In genomic region chr20:415820-416322, GRCh38 we compare ENCODE assay signal across 19 cellular contexts. TPM values are rescaled to one million over a fixed set of nuclear protein-coding genes. Genes with fewer than 3 reads are reported as not detected.
DNase-seq lines count a peak whose midpoint lies in the region; ATAC-seq and TF ChIP-seq lines count a peak whose summit lies in the region.
"Had no signal": no experiment of that assay in that cellular context is flagged by ENCODE, and none has a peak within 500 bp of the region (broad histone marks: within the 10 kb centered on the region; RNA-seq: fewer than 3 reads in every experiment).

No MANE protein-coding gene starts in this region.

- peaks cover 57 to 80% of the 10 kb centered on the region in 2 donors for H3K36me3 Mint-ChIP-seq in CD14-positive monocyte
- peaks cover 47% of the 10 kb centered on the region for H3K36me3 Mint-ChIP-seq in activated T-helper 1 cell treated with anti-CD3 and anti-CD28 coated beads, Interleukin-12 subunit alpha, Interleukin-12 subunit beta, Interleukin-2, Interleukin-4 antibody, amounts not matched to agents 30 ng/mL and 10 ng/mL and 1 ng/mL, durations not matched to agents 14 hours and 24 hours and 36 hours (ENCODE audit: low read depth)

- no peaks in the 10 kb centered on the region for H3K9me3 ChIP-seq in HEK293 (ENCODE audit: control insufficient read depth, insufficient read depth, low read depth, low read length)
- no peaks in the 10 kb centered on the region for H3K9me3 ChIP-seq in neutrophil
- H3K9me3 ChIP-seq: SJCRH30, tibial artery had no signal

- no peaks in the 10 kb centered on the region for H3K9me3 Mint-ChIP-seq in CD14-positive monocyte
- no peaks in the 10 kb centered on the region for H3K9me3 Mint-ChIP-seq in activated T-helper 1 cell treated with anti-CD3 and anti-CD28 coated beads, Interleukin-12 subunit alpha, Interleukin-12 subunit beta, Interleukin-2, Interleukin-4 antibody, amounts not matched to agents 30 ng/mL and 10 ng/mL and 1 ng/mL, durations not matched to agents 14 hours and 24 hours and 36 hours

- peak overlapping the region in 4 of 7 donors; percentile 54 to 80 (median 74) for H3K27ac Mint-ChIP-seq in CD14-positive monocyte
- H3K27ac Mint-ChIP-seq in activated T-helper 1 cell treated with anti-CD3 and anti-CD28 coated beads, Interleukin-12 subunit alpha, Interleukin-12 subunit beta, Interleukin-2, Interleukin-4 antibody, amounts not matched to agents 30 ng/mL and 10 ng/mL and 1 ng/mL, durations not matched to agents 14 hours and 24 hours and 36 hours = peak overlapping the region; percentile 29

- POLR2A ChIA-PET in HEK293 (lab: Yijun Ruan, JAX) = no interaction called here

- peaks cover 17 to 54% of the 10 kb centered on the region in 2 experiments for H3K36me3 ChIP-seq in HEK293 (ENCODE audit: control insufficient read depth in 2 of 2, insufficient read depth in 1 of 2, low read length in 2 of 2)
- H3K36me3 ChIP-seq in neutrophil = peaks cover 61% of the 10 kb centered on the region

- H3K4me3 ChIP-seq in HEK293 (ENCODE audit: low read depth, low read length) (no peak overlapping the region), neutrophil (ENCODE audit: low read depth in 1 of 2, low read length in 1 of 2) (no peak overlapping the region)
- H3K4me3 ChIP-seq: SJCRH30, tibial artery had no signal

- CTCF ChIA-PET in HEK293 (lab: Yijun Ruan, JAX) = interaction anchor here (0.6 kb wide), 1 partner anchor 33 kb away, joined by 3 read pairs; no protein-coding TSS in a partner anchor

- DNase-seq in CD14-positive monocyte (ENCODE audit: low spot score) = no peak
- DNase-seq in activated T-helper 1 cell treated with anti-CD3 and anti-CD28 coated beads, Interleukin-12 subunit alpha, Interleukin-12 subunit beta, Interleukin-2, Interleukin-4 antibody, amounts not matched to agents 30 ng/mL and 10 ng/mL and 1 ng/mL, durations not matched to agents 14 hours and 24 hours and 36 hours (ENCODE audit: low spot score) = no peak
- no peak for DNase-seq in activated CD4-positive, alpha-beta T cell treated with anti-CD3 and anti-CD28 coated beads for 4 hours
- no peak for DNase-seq in OCI-M2 (lab: John Stamatoyannopoulos, UW; ENCODE audit: unreplicated experiment)
- DNase-seq in left ventricle myocardium superior = no peak
- DNase-seq: activated CD4-positive, CD25-positive, alpha-beta regulatory T cell; activated T-cell treated with anti-CD3 and anti-CD28 coated beads for 4 hours; AML-193; cortex of kidney; H7; Karpas-422; NCI-H2029; NCI-H774; SJCRH30; stimulated activated CD8-positive, alpha-beta memory T cell treated with anti-CD3 and anti-CD28 coated beads, Interleukin-4, amount 100 ng/mL, for 48 hours had no signal

- no peaks in the 10 kb centered on the region for H3K27me3 ChIP-seq in neutrophil
- H3K27me3 ChIP-seq: SJCRH30, tibial artery had no signal

- no peak for ATAC-seq in GM18511 (IDR thresholded peaks at IDR 0.05; ENCODE audit: unreplicated experiment)
- no peak for ATAC-seq in left ventricle myocardium superior

- no peaks in the 10 kb centered on the region for H3K27me3 Mint-ChIP-seq in CD14-positive monocyte (ENCODE audit: low read depth in 3 of 3)
- no peaks in the 10 kb centered on the region for H3K27me3 Mint-ChIP-seq in activated T-helper 1 cell treated with anti-CD3 and anti-CD28 coated beads, Interleukin-12 subunit alpha, Interleukin-12 subunit beta, Interleukin-2, Interleukin-4 antibody, amounts not matched to agents 30 ng/mL and 10 ng/mL and 1 ng/mL, durations not matched to agents 14 hours and 24 hours and 36 hours (ENCODE audit: insufficient read depth)

- TF ChIP-seq CTCF in CD14-positive monocyte (IDR thresholded peaks at IDR 0.05) (no peak), HEK293 (tag by site-specific recombination; IDR thresholded peaks at IDR 0.05) (no peak), neutrophil (IDR thresholded peaks at IDR 0.05) (no peak)

- no peak overlapping the region for H3K4me3 Mint-ChIP-seq in CD14-positive monocyte
- no peak overlapping the region for H3K4me3 Mint-ChIP-seq in activated T-helper 1 cell treated with anti-CD3 and anti-CD28 coated beads, Interleukin-12 subunit alpha, Interleukin-12 subunit beta, Interleukin-2, Interleukin-4 antibody, amounts not matched to agents 30 ng/mL and 10 ng/mL and 1 ng/mL, durations not matched to agents 14 hours and 24 hours and 36 hours

- H3K4me1 ChIP-seq in HEK293 (ENCODE audit: control insufficient read depth, insufficient read depth, low read length) (no peaks in the 10 kb centered on the region), neutrophil (ENCODE audit: control insufficient read depth in 1 of 2, insufficient read depth in 1 of 2, low read depth in 1 of 2, low read length in 1 of 2) (peaks cover 2 to 4% of the 10 kb centered on the region in 2 experiments)
- H3K4me1 ChIP-seq: tibial artery had no signal

- H3K27ac ChIP-seq in HEK293 (ENCODE audit: extremely low read depth, low read depth, low read length) = no peak overlapping the region
- peak overlapping the region; percentile 6 for H3K27ac ChIP-seq in neutrophil
- H3K27ac ChIP-seq: SJCRH30, tibial artery had no signal

- peaks cover 20% of the 10 kb centered on the region for H3K4me1 Mint-ChIP-seq in CD14-positive monocyte
- peaks cover 42% of the 10 kb centered on the region for H3K4me1 Mint-ChIP-seq in activated T-helper 1 cell treated with anti-CD3 and anti-CD28 coated beads, Interleukin-12 subunit alpha, Interleukin-12 subunit beta, Interleukin-2, Interleukin-4 antibody, amounts not matched to agents 30 ng/mL and 10 ng/mL and 1 ng/mL, durations not matched to agents 14 hours and 24 hours and 36 hours (ENCODE audit: low read depth)

- intact Hi-C loops in CD14-positive monocyte (cut with micrococcal nuclease) = no loop called here
- intact Hi-C loops in activated T-helper 1 cell treated with anti-CD3 and anti-CD28 coated beads, Interleukin-12 subunit alpha, Interleukin-12 subunit beta, Interleukin-2, Interleukin-4 antibody, amounts not matched to agents 30 ng/mL and 10 ng/mL and 1 ng/mL, durations not matched to agents 14 hours and 24 hours and 36 hours (cut with micrococcal nuclease) = no loop called here
- intact Hi-C loops in left ventricle myocardium superior (cut with micrococcal nuclease) = no loop called here

TF ChIP-seq in HEK293, 187 proteins besides CTCF, POLR2A, EP300 and RAD21 (continues in another document):
- TF ChIP-seq SP7 (tag by site-specific recombination; IDR thresholded peaks at IDR 0.05) = peak; percentile 84
- no peak for TF ChIP-seq ZBTB7A (tag by site-specific recombination; IDR thresholded peaks at IDR 0.05; ENCODE audit: low read depth)
- peak; percentile 91 for TF ChIP-seq ZNF18 (tag by site-specific recombination; IDR thresholded peaks at IDR 0.05)
- TF ChIP-seq ZBTB44 (tag by site-specific recombination; IDR thresholded peaks at IDR 0.05) = no peak
- peak; percentile 41 for TF ChIP-seq ZNF600 (tag by site-specific recombination; IDR thresholded peaks at IDR 0.05)
- peak; percentile 85 for TF ChIP-seq ZNF341 (tag by site-specific recombination; IDR thresholded peaks at IDR 0.05; ENCODE audit: low read depth)
- 0 out of 2 replicates have a peak, but pooled peaks have one; percentile 34 for TF ChIP-seq ZNF362 (tag by site-specific recombination; IDR thresholded peaks at IDR 0.05)

RNA-seq across cellular contexts. Expression of gene RBCK1, which starts 7.8 kb away (rescaled TPM):
- 10 to 100 TPM; 66.8 to 70.8 TPM for polyA plus RNA-seq in CD14-positive monocyte
- total RNA-seq in activated T-helper 1 cell treated with anti-CD3 and anti-CD28 coated beads, Interleukin-12 subunit alpha, Interleukin-12 subunit beta, Interleukin-2, Interleukin-4 antibody, amounts not matched to agents 30 ng/mL and 10 ng/mL and 1 ng/mL, durations not matched to agents 14 hours and 24 hours and 36 hours = 130 and 132 TPM in 2 replicates
- total RNA-seq in left ventricle myocardium superior = 44.8 TPM

RNA-seq across cellular contexts. Expression of gene TRIB3, which starts 35.3 kb away (rescaled TPM):
- polyA plus RNA-seq in CD14-positive monocyte = 1 to 10 TPM; 8.0 to 9.4 TPM
- 37.1 and 39.5 TPM in 2 replicates for total RNA-seq in activated T-helper 1 cell treated with anti-CD3 and anti-CD28 coated beads, Interleukin-12 subunit alpha, Interleukin-12 subunit beta, Interleukin-2, Interleukin-4 antibody, amounts not matched to agents 30 ng/mL and 10 ng/mL and 1 ng/mL, durations not matched to agents 14 hours and 24 hours and 36 hours
- 0.40 TPM for total RNA-seq in left ventricle myocardium superior

RNA-seq across cellular contexts. Expression of gene TBC1D20, which starts 46.5 kb away (rescaled TPM):
- 10 to 100 TPM; 10.5 to 11.3 TPM for polyA plus RNA-seq in CD14-positive monocyte
- 37.5 and 41.4 TPM in 2 replicates for total RNA-seq in activated T-helper 1 cell treated with anti-CD3 and anti-CD28 coated beads, Interleukin-12 subunit alpha, Interleukin-12 subunit beta, Interleukin-2, Interleukin-4 antibody, amounts not matched to agents 30 ng/mL and 10 ng/mL and 1 ng/mL, durations not matched to agents 14 hours and 24 hours and 36 hours
- total RNA-seq in left ventricle myocardium superior = 23.3 TPM

Comparison
In these comparisons a context has a peak if more than half of its experiments do, and no peak if none do; other contexts are left out.
1. RNA of gene TRIB3, which starts 35.3 kb away (total RNA-seq): 37.1 to 39.5 TPM in activated T-helper 1 cell treated with anti-CD3 and anti-CD28 coated beads, Interleukin-12 subunit alpha, Interleukin-12 subunit beta, Interleukin-2, Interleukin-4 antibody, amounts not matched to agents 30 ng/mL and 10 ng/mL and 1 ng/mL, durations not matched to agents 14 hours and 24 hours and 36 hours; 0.40 TPM in left ventricle myocardium superior (single experiment); every median in the first group is over 10 times any median in the second.